In the genomic region with DNA sequence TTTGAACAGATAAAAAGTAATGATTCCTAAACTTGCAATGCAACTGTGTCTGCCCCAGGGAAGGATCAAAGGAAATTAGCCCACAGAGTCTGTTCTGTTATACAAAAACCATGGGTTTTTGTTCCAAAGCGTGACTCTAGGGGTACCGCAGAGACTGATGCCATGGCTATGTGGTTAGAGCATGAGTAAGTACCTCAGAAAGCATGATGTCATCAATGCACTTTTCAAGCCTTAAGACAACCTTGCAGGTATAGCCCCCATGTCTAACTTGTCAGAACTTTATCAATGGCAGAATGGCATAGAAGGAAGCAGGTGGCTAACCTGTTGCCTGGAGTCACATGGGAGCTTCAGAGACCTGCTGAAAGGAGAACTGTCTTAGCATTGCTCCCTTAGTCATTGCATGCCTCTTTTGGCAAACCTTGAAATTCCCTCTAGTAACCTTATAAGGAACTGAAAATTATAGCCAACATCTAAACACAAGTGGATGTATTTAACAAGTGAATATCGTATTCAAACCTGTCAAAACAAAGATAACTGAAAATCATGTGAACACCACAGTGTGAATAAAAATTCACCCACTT, we compare ENCODE assay signal across 12 cellular contexts. TPM values are rescaled to one million over a fixed set of nuclear protein-coding genes. Genes with fewer than 3 reads are reported as not detected.
DNase-seq lines count a peak whose midpoint lies in the region; ATAC-seq lines count a peak whose summit lies in the region.
"Had no signal": no experiment of that assay in that cellular context is flagged by ENCODE, and none has a peak within 500 bp of the region (broad histone marks: within the 10 kb centered on the region; RNA-seq: fewer than 3 reads in every experiment).

No MANE protein-coding gene starts in this region.

- no peaks in the 10 kb centered on the region for H3K36me3 ChIP-seq in H7 (replicated peaks; ENCODE audit: control insufficient read depth, insufficient read depth, low read length)
- H3K36me3 ChIP-seq: vagina had no signal

- intact Hi-C loops in cardiac septum (cut with DNase I) = no loop called here

- no peaks in the 10 kb centered on the region for H3K27me3 ChIP-seq in H7 (ENCODE audit: control insufficient read depth, insufficient read depth, low read length)
- H3K27me3 ChIP-seq: vagina had no signal

- ATAC-seq in GM18858 (IDR thresholded peaks at IDR 0.05; ENCODE audit: unreplicated experiment) = peak; percentile 35
- ATAC-seq in GM21526 (IDR thresholded peaks at IDR 0.05; ENCODE audit: low FRiP score, unreplicated experiment) = peak; percentile 54
- ATAC-seq in HG03469 (IDR thresholded peaks at IDR 0.05; ENCODE audit: unreplicated experiment) = peak; percentile 65

- H3K4me3 ChIP-seq in H7 (ENCODE audit: insufficient read depth, low read depth, low read length) = no peak overlapping the region
- H3K4me3 ChIP-seq: vagina had no signal

- DNase-seq in kidney tubule cell (ENCODE audit: low spot score) (peak; percentile 50), cardiac septum (ENCODE audit: low spot score) (no peak), H7 (no peak)
- DNase-seq in NK-92 treated with Interleukin-12 subunit alpha and Interleukin-12 subunit beta, amount 100 ng/mL, for 24 hours (lab: John Stamatoyannopoulos, UW) = no peak
- DNase-seq: activated gamma-delta T cell, Caco-2, cerebellar nuclear complex, NCI-H2171 had no signal

RNA-seq across cellular contexts. Expression of gene EOMES, which starts 52.5 kb away (rescaled TPM):
- total RNA-seq in cardiac septum = not detected
- 24.0 and 54.9 TPM in 2 replicates for total RNA-seq in H7 (2014; rRNA removed; shearing (Covaris generic))

Comparison
In these comparisons a context has a peak if more than half of its experiments do, and no peak if none do; other contexts are left out.
1. RNA of gene EOMES, which starts 52.5 kb away (total RNA-seq): 24.0 to 54.9 TPM in H7; not detected in cardiac septum (single experiment); every median in the first group is over 10 times any median in the second.
2. Peak in every context shown above with its lines, with median percentiles within 50 percentile points of each other: ATAC-seq.